8 cellular contexts compared by ENCODE assay signal in the genomic region with DNA sequence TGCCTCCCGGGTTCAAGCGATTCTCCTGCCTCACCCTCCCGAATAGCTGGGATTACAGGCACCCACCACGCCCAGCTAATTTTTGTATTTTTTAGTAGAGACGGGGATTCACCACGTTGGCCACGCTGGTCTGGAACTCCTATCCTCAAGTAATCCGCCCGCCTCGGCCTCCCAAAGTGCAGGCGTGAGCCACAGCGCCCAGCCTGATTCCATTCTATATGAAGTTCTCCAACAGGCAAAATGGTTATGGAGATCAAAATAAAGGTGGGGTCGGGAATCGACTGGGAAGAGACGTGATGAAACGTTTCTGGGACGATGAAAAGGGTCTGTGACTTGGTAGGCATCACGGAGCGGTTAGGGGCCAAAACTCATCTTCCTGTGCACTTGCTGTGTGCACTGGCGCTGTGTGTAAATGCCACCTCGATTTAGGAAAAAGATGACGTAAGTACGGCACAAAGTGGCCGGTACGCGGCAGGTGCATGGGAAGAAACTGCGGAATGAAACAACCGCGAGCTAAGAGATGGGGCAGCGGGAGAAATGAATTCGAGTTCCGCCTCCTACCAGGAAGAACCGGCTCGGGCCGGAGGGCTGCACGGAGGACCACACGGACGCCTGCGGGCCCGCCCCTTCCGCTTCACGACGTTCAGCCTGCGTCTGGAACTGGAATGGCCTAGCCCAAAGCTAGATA. TPM values are rescaled to one million over a fixed set of nuclear protein-coding genes. Genes with fewer than 3 reads are reported as not detected.
DNase-seq lines count a peak whose midpoint lies in the region; ATAC-seq and TF ChIP-seq lines count a peak whose summit lies in the region.

No MANE protein-coding gene starts in this region.

- H3K27me3 Mint-ChIP-seq in nephron progenitor cell (ENCODE audit: low read depth, poor library complexity) = no peaks in the 10 kb centered on the region
- H3K27me3 Mint-ChIP-seq in stimulated activated naive CD8-positive, alpha-beta T cell treated with anti-CD3 and anti-CD28 coated beads, Interleukin-15, Interleukin-2, amounts not matched to agents 100 ng/mL and 50 ng/mL, for 24 hours = no peaks in the 10 kb centered on the region

- DNase-seq in DMS153 treated with DMSO at 0.1 percent for 48 hours (lab: John Stamatoyannopoulos, UW; ENCODE audit: unreplicated experiment) (peak; percentile 67), KG1 (lab: John Stamatoyannopoulos, UW) (peak; percentile 72), fibroblast of the aortic adventitia (ENCODE audit: low read depth) (peak; percentile 94), nephron progenitor cell (peak; percentile 88)
- peak; percentile 85 for DNase-seq in activated effector memory CD4-positive, alpha-beta T cell treated with Interleukin-2 at 50 U/mL for 16 hours

- peaks cover 23% of the 10 kb centered on the region for H3K36me3 Mint-ChIP-seq in nephron progenitor cell (ENCODE audit: low read depth)
- peaks cover 37% of the 10 kb centered on the region for H3K36me3 Mint-ChIP-seq in stimulated activated naive CD8-positive, alpha-beta T cell treated with anti-CD3 and anti-CD28 coated beads, Interleukin-15, Interleukin-2, amounts not matched to agents 100 ng/mL and 50 ng/mL, for 24 hours (ENCODE audit: low read depth)

- peak overlapping the region; percentile 96 for H3K4me3 Mint-ChIP-seq in nephron progenitor cell
- H3K4me3 Mint-ChIP-seq in stimulated activated naive CD8-positive, alpha-beta T cell treated with anti-CD3 and anti-CD28 coated beads, Interleukin-15, Interleukin-2, amounts not matched to agents 100 ng/mL and 50 ng/mL, for 24 hours = peak overlapping the region; percentile 98

- H3K4me3 ChIP-seq in fibroblast of the aortic adventitia (ENCODE audit: low read depth, low read length) = peak overlapping the region; percentile 86

- peak; percentile 45 for ATAC-seq in GM21717 (IDR thresholded peaks at IDR 0.05; ENCODE audit: unreplicated experiment)

- H3K27ac Mint-ChIP-seq in nephron progenitor cell = peak overlapping the region; percentile 100
- H3K27ac Mint-ChIP-seq in stimulated activated naive CD8-positive, alpha-beta T cell treated with anti-CD3 and anti-CD28 coated beads, Interleukin-15, Interleukin-2, amounts not matched to agents 100 ng/mL and 50 ng/mL, for 24 hours = peak overlapping the region; percentile 99

- no peaks in the 10 kb centered on the region for H3K9me3 Mint-ChIP-seq in nephron progenitor cell
- H3K9me3 Mint-ChIP-seq in stimulated activated naive CD8-positive, alpha-beta T cell treated with anti-CD3 and anti-CD28 coated beads, Interleukin-15, Interleukin-2, amounts not matched to agents 100 ng/mL and 50 ng/mL, for 24 hours = no peaks in the 10 kb centered on the region

- H3K4me1 Mint-ChIP-seq in nephron progenitor cell = peaks cover 41% of the 10 kb centered on the region
- H3K4me1 Mint-ChIP-seq in stimulated activated naive CD8-positive, alpha-beta T cell treated with anti-CD3 and anti-CD28 coated beads, Interleukin-15, Interleukin-2, amounts not matched to agents 100 ng/mL and 50 ng/mL, for 24 hours (ENCODE audit: low read depth) = peaks cover 47% of the 10 kb centered on the region

- TF ChIP-seq POLR2A in Raji (IDR thresholded peaks at IDR 0.05; ENCODE audit: insufficient read depth, low read depth, low read length) = peak; percentile 44; the same call in 1 of the 2 replicates

- TF ChIP-seq CTCF in fibroblast of the aortic adventitia (IDR thresholded peaks at IDR 0.05; ENCODE audit: insufficient read depth, low read length) = no peak
- no peak for TF ChIP-seq CTCF in nephron progenitor cell (IDR thresholded peaks at IDR 0.05)

RNA-seq across cellular contexts. Expression of a gene that starts 1.6 kb away (rescaled TPM):
- 17.8 and 68.7 TPM in 2 replicates for total RNA-seq in fibroblast of the aortic adventitia (ENCODE audit: low replicate concordance)

RNA-seq across cellular contexts. Expression of a gene that starts 2.6 kb away (rescaled TPM):
- total RNA-seq in fibroblast of the aortic adventitia (ENCODE audit: low replicate concordance) = 7.4 and 11.0 TPM in 2 replicates

RNA-seq across cellular contexts. Expression of a gene that starts 19.3 kb away (rescaled TPM):
- total RNA-seq in fibroblast of the aortic adventitia (ENCODE audit: low replicate concordance) = 0.90 and 3.9 TPM in 2 replicates

RNA-seq across cellular contexts. Expression of a gene that starts 31.9 kb away (rescaled TPM):
- total RNA-seq in fibroblast of the aortic adventitia (ENCODE audit: low replicate concordance) = under 0.01 TPM in 1 of 2 replicates, not detected in the other

RNA-seq across cellular contexts. Expression of a gene that starts 35.0 kb away (rescaled TPM):
- not detected in 2 replicates for total RNA-seq in fibroblast of the aortic adventitia (ENCODE audit: low replicate concordance)

Comparison
In these comparisons a context has a peak if more than half of its experiments do, and no peak if none do; other contexts are left out.
1. Peak in every context shown above with its lines: DNase-seq, ATAC-seq and H3K4me3 ChIP-seq.